ENCODE assay signal across 16 cellular contexts in genomic region chr4:151908734-151909497, GRCh38.
DNase-seq lines count a peak whose midpoint lies in the region; ATAC-seq, FAIRE-seq and TF ChIP-seq lines count a peak whose summit lies in the region.
"Had no signal": no experiment of that assay in that cellular context is flagged by ENCODE, and none has a peak within 500 bp of the region (broad histone marks: within the 10 kb centered on the region; RNA-seq: fewer than 3 reads in every experiment).

No MANE protein-coding gene starts in this region.

- TF ChIP-seq EP300 in upper lobe of left lung (IDR thresholded peaks at IDR 0.05) = no peak

- TF ChIP-seq CTCF in upper lobe of left lung (IDR thresholded peaks at IDR 0.05) = no peak

- TF ChIP-seq POLR2A in GM12891 (IDR thresholded peaks at IDR 0.05; ENCODE audit: low read depth, low read length) = no peak
- no peak for TF ChIP-seq POLR2A in upper lobe of left lung (IDR thresholded peaks at IDR 0.05)

- no peaks in the 10 kb centered on the region for H3K36me3 ChIP-seq in upper lobe of left lung
- H3K36me3 ChIP-seq: SJCRH30 had no signal

- no peaks in the 10 kb centered on the region for H3K9me3 ChIP-seq in upper lobe of left lung
- H3K9me3 ChIP-seq: SJCRH30 had no signal

- no peaks in the 10 kb centered on the region for H3K27me3 ChIP-seq in upper lobe of left lung
- H3K27me3 ChIP-seq: SJCRH30 had no signal

- H3K4me1 Mint-ChIP-seq in activated CD8-positive, alpha-beta memory T cell treated with anti-CD3 and anti-CD28 coated beads, Interleukin-2, amount 10 ng/mL, durations not matched to agents 7 days and 5 days = no peaks in the 10 kb centered on the region

- CTCF ChIA-PET in activated CD8-positive, alpha-beta memory T cell treated with anti-CD3 and anti-CD28 coated beads, Interleukin-2, amount 10 ng/mL, durations not matched to agents 7 days and 5 days (lab: Charles Lee) = no interaction called here

- peaks cover 3% of the 10 kb centered on the region for H3K9me3 Mint-ChIP-seq in activated CD8-positive, alpha-beta memory T cell treated with anti-CD3 and anti-CD28 coated beads, Interleukin-2, amount 10 ng/mL, durations not matched to agents 7 days and 5 days (ENCODE audit: low read depth)

- no peaks in the 10 kb centered on the region for H3K4me1 ChIP-seq in upper lobe of left lung
- H3K4me1 ChIP-seq: SJCRH30 had no signal

- ATAC-seq in HG02610 (IDR thresholded peaks at IDR 0.05; ENCODE audit: unreplicated experiment) (peak; percentile 34), HG03442 (IDR thresholded peaks at IDR 0.05; ENCODE audit: unreplicated experiment) (peak; percentile 30), HG03135 (IDR thresholded peaks at IDR 0.05; ENCODE audit: unreplicated experiment) (no peak), left ventricle myocardium superior (no peak), upper lobe of left lung (ENCODE audit: low FRiP score in 2 of 2) (no peak)
- ATAC-seq in activated CD8-positive, alpha-beta memory T cell treated with anti-CD3 and anti-CD28 coated beads, Interleukin-2, amount 10 ng/mL, durations not matched to agents 7 days and 5 days = no peak

- no peak overlapping the region for H3K4me3 Mint-ChIP-seq in activated CD8-positive, alpha-beta memory T cell treated with anti-CD3 and anti-CD28 coated beads, Interleukin-2, amount 10 ng/mL, durations not matched to agents 7 days and 5 days

- DNase-seq in GM12891 (ENCODE audit: insufficient read length, low spot score) (no peak), left ventricle myocardium superior (no peak), upper lobe of left lung (no peak)
- no peak for DNase-seq in activated CD8-positive, alpha-beta memory T cell treated with anti-CD3 and anti-CD28 coated beads, Interleukin-2, amount 10 ng/mL, durations not matched to agents 7 days and 5 days
- DNase-seq: NCI-H1417 treated with DMSO at 0.1 percent for 48 hours, NCI-H1930, NCI-H226, NCI-H526, SJCRH30 had no signal

- no peak overlapping the region for H3K27ac Mint-ChIP-seq in activated CD8-positive, alpha-beta memory T cell treated with anti-CD3 and anti-CD28 coated beads, Interleukin-2, amount 10 ng/mL, durations not matched to agents 7 days and 5 days

- no peaks in the 10 kb centered on the region for H3K27me3 Mint-ChIP-seq in activated CD8-positive, alpha-beta memory T cell treated with anti-CD3 and anti-CD28 coated beads, Interleukin-2, amount 10 ng/mL, durations not matched to agents 7 days and 5 days

- intact Hi-C loops in left ventricle myocardium superior (cut with micrococcal nuclease) = no loop called here

- no peak overlapping the region for H3K4me3 ChIP-seq in upper lobe of left lung
- H3K4me3 ChIP-seq: SJCRH30 had no signal

- 79 to 85% methylated on average over 4 of the region's 4 CpGs for WGBS in upper lobe of left lung, 2 donors

- no peak overlapping the region for H3K27ac ChIP-seq in upper lobe of left lung
- H3K27ac ChIP-seq: C4-2B, KMS-11, SJCRH30 had no signal

- FAIRE-seq in GM12891 (lab: Jason Lieb, UNC) = peak; percentile 84
- FAIRE-seq: D721Med, H1 had no signal

- no peaks in the 10 kb centered on the region for H3K36me3 Mint-ChIP-seq in activated CD8-positive, alpha-beta memory T cell treated with anti-CD3 and anti-CD28 coated beads, Interleukin-2, amount 10 ng/mL, durations not matched to agents 7 days and 5 days

TF ChIP-seq in GM12891, 5 proteins besides CTCF, POLR2A, EP300 and RAD21:
- no peak for TF ChIP-seq POLR2AphosphoS5 (IDR thresholded peaks at IDR 0.05; ENCODE audit: low read depth, low read length)
- peak; percentile 89 for TF ChIP-seq SPI1 (IDR thresholded peaks at IDR 0.05; ENCODE audit: low read depth, low read length)
- no peak for TF ChIP-seq PAX5 (IDR thresholded peaks at IDR 0.05; ENCODE audit: insufficient read depth, low read length, severe bottlenecking)
- TF ChIP-seq TAF1 (IDR thresholded peaks at IDR 0.05; ENCODE audit: low read depth, low read length) = no peak
- no peak for TF ChIP-seq POU2F2 (IDR thresholded peaks at IDR 0.05; ENCODE audit: low read depth, low read length)

Comparison
In these comparisons a context has a peak if more than half of its experiments do, and no peak if none do; other contexts are left out.
1. ATAC-seq: peak in HG02610 (single experiment) and HG03442 (single experiment); none in activated CD8-positive, alpha-beta memory T cell treated with anti-CD3 and anti-CD28 coated beads, Interleukin-2, amount 10 ng/mL, durations not matched to agents 7 days and 5 days (single experiment), HG03135 (single experiment), left ventricle myocardium superior (single experiment) and upper lobe of left lung (0 of 2).